In the genomic region with DNA sequence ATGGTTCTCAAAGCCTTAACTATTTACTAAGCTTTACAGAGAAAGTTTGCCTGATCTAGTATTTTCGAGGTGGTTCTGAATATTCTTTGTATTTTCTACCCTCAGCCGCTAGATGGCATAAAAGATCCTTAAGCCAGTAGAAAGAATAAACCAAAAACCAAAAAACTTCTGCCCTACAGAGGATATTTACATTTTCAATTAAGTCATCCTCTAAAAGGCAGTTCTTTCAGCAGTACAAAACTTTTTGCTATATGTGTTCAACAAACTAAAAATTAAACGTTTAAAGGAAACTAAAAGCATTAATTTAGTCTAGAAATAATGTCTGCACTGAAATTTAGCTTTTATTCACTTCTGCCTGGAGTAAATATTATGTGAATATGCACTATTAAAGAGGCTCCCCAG, we compare ENCODE assay signal across 9 cellular contexts.
A peak's percentile ranks its signal among the peaks of the same experiment; 100 is the strongest.
DNase-seq lines count a peak whose midpoint lies in the region; ATAC-seq and TF ChIP-seq lines count a peak whose summit lies in the region.
"Had no signal": no experiment of that assay in that cellular context is flagged by ENCODE, and none has a peak within 500 bp of the region (broad histone marks: within the 10 kb centered on the region; RNA-seq: fewer than 3 reads in every experiment).

No MANE protein-coding gene starts in this region.

- no TSS peak for BruUV-seq in HCT116 (replicated peaks; lab: Mats Ljungman, UMichigan)

- no peaks in the 10 kb centered on the region for H4K20me1 ChIP-seq in HCT116 (ENCODE audit: insufficient read depth)

- no peaks in the 10 kb centered on the region for H3K36me3 ChIP-seq in CD8-positive, alpha-beta T cell (ENCODE audit: insufficient read depth, low read length)
- H3K36me3 ChIP-seq in HCT116 (ENCODE audit: control insufficient read depth in 1 of 2, insufficient read depth in 2 of 2, low read length in 2 of 2), result no peaks in the 10 kb centered on the region

- H2AFZ ChIP-seq in HCT116 (ENCODE audit: low read depth, low read length, poor library complexity, severe bottlenecking), result no peak overlapping the region

- no peaks in the 10 kb centered on the region for H3K9me2 ChIP-seq in HCT116 (ENCODE audit: insufficient read depth)

- POLR2A ChIA-PET in CD8-positive, alpha-beta T cell (lab: Charles Lee), result interaction anchor here (0.7 kb wide), 1 partner anchor 19 kb away, joined by 3 read pairs; no protein-coding TSS in a partner anchor
- POLR2A ChIA-PET in HCT116 (lab: Charles Lee), result no interaction called here

- intact Hi-C loops in CD8-positive, alpha-beta T cell (cut with DNase I, micrococcal nuclease), result loop anchor here in 1 of 2 experiments (5.0 to 10.0 kb wide), 3 partner anchors 700 to 1385 kb away; no protein-coding TSS in a partner anchor
- intact Hi-C loops in HCT116 (cut with micrococcal nuclease), result loop anchor here (1.0 to 5.0 kb wide), 6 partner anchors 50 to 700 kb away; no protein-coding TSS in a partner anchor
- intact Hi-C loops in activated CD4-positive, alpha-beta T cell treated with anti-CD3 and anti-CD28 coated beads, Interleukin-2, amount 10 ng/mL, durations not matched to agents 24 days and 14 days (cut with micrococcal nuclease), result loop anchor here (1.0 to 5.0 kb wide), 3 partner anchors 189 to 700 kb away; no protein-coding TSS in a partner anchor

- no peak overlapping the region for H3K4me2 ChIP-seq in HCT116 (ENCODE audit: low read length)

- no peaks in the 10 kb centered on the region for H3K79me2 ChIP-seq in HCT116 (ENCODE audit: insufficient read depth, low read length)

- H3K36me3 Mint-ChIP-seq in CD8-positive, alpha-beta T cell, result no peaks in the 10 kb centered on the region
- H3K36me3 Mint-ChIP-seq in chondrocyte (ENCODE audit: low read depth), result peaks cover 11% of the 10 kb centered on the region
- no peaks in the 10 kb centered on the region for H3K36me3 Mint-ChIP-seq in stimulated activated naive B cell treated with anti-CD40 and anti-IgM and Interleukin-4, amounts not matched to agents 10 μg/mL and 1 μg/mL and 100 μg/mL, for 72 hours
- no peaks in the 10 kb centered on the region for H3K36me3 Mint-ChIP-seq in activated CD4-positive, alpha-beta T cell treated with anti-CD3 and anti-CD28 coated beads, Interleukin-2, amount 10 ng/mL, durations not matched to agents 24 days and 14 days (ENCODE audit: low read depth)
- H3K36me3 Mint-ChIP-seq: IgD-negative memory B cell had no signal

- no peak for DNase-seq in CD8-positive, alpha-beta T cell
- DNase-seq in HCT116 (ENCODE audit: low read depth, low spot score), result peak; percentile 27
- DNase-seq in NCI-H774 (lab: John Stamatoyannopoulos, UW), result peak; percentile 1
- DNase-seq in chondrocyte (ENCODE audit: low spot score), result no peak
- peak; percentile 82 for DNase-seq in medulla oblongata (ENCODE audit: extremely low spot score)
- DNase-seq in stimulated activated naive CD4-positive, alpha-beta T cell treated with Interleukin-2 at 50 U/mL for 16 hours (lab: John Stamatoyannopoulos, UW), result no peak
- no peak for DNase-seq in stimulated activated naive B cell treated with anti-CD40 and anti-IgM and Interleukin-4, amounts not matched to agents 10 μg/mL and 1 μg/mL and 100 μg/mL, for 72 hours
- no peak for DNase-seq in activated CD4-positive, alpha-beta T cell treated with anti-CD3 and anti-CD28 coated beads, Interleukin-2, amount 10 ng/mL, durations not matched to agents 24 days and 14 days

- no peak overlapping the region for H3K9ac ChIP-seq in HCT116 (ENCODE audit: low read length)

- no peak overlapping the region for H3K27ac Mint-ChIP-seq in CD8-positive, alpha-beta T cell
- H3K27ac Mint-ChIP-seq in chondrocyte (ENCODE audit: unreplicated experiment), result peak overlapping the region; percentile 71
- no peak overlapping the region for H3K27ac Mint-ChIP-seq in stimulated activated naive B cell treated with anti-CD40 and anti-IgM and Interleukin-4, amounts not matched to agents 10 μg/mL and 1 μg/mL and 100 μg/mL, for 72 hours
- H3K27ac Mint-ChIP-seq in activated CD4-positive, alpha-beta T cell treated with anti-CD3 and anti-CD28 coated beads, Interleukin-2, amount 10 ng/mL, durations not matched to agents 24 days and 14 days, result no peak overlapping the region
- H3K27ac Mint-ChIP-seq: IgD-negative memory B cell had no signal

- no peaks in the 10 kb centered on the region for H3K4me1 Mint-ChIP-seq in CD8-positive, alpha-beta T cell (ENCODE audit: low read depth)
- H3K4me1 Mint-ChIP-seq in chondrocyte (ENCODE audit: low read depth), result peaks cover 26% of the 10 kb centered on the region
- H3K4me1 Mint-ChIP-seq in stimulated activated naive B cell treated with anti-CD40 and anti-IgM and Interleukin-4, amounts not matched to agents 10 μg/mL and 1 μg/mL and 100 μg/mL, for 72 hours, result no peaks in the 10 kb centered on the region
- no peaks in the 10 kb centered on the region for H3K4me1 Mint-ChIP-seq in activated CD4-positive, alpha-beta T cell treated with anti-CD3 and anti-CD28 coated beads, Interleukin-2, amount 10 ng/mL, durations not matched to agents 24 days and 14 days
- H3K4me1 Mint-ChIP-seq: IgD-negative memory B cell had no signal

- peak; percentile 63 for TF ChIP-seq RAD21 in HCT116 (IDR thresholded peaks at IDR 0.05; ENCODE audit: low read depth)

- TF ChIP-seq CTCF in CD8-positive, alpha-beta T cell (IDR thresholded peaks at IDR 0.05), result peak; percentile 43
- TF ChIP-seq CTCF in HCT116 (IDR thresholded peaks at IDR 0.05 in 2 of 3, conservative IDR thresholded peaks at IDR 0.05 in 1 of 3; ENCODE audit: borderline replicate concordance in 1 of 3, insufficient read depth in 1 of 3, low read depth in 2 of 3, low read length in 2 of 3), result peak; percentile 46 to 75 (median 51); a peak in 4 of 6 replicates
- TF ChIP-seq CTCF in chondrocyte (IDR thresholded peaks at IDR 0.05), result peak; percentile 96

- H3K4me3 Mint-ChIP-seq in CD8-positive, alpha-beta T cell, result no peak overlapping the region
- no peak overlapping the region for H3K4me3 Mint-ChIP-seq in chondrocyte (ENCODE audit: unreplicated experiment)
- no peak overlapping the region for H3K4me3 Mint-ChIP-seq in stimulated activated naive B cell treated with anti-CD40 and anti-IgM and Interleukin-4, amounts not matched to agents 10 μg/mL and 1 μg/mL and 100 μg/mL, for 72 hours
- H3K4me3 Mint-ChIP-seq in activated CD4-positive, alpha-beta T cell treated with anti-CD3 and anti-CD28 coated beads, Interleukin-2, amount 10 ng/mL, durations not matched to agents 24 days and 14 days, result no peak overlapping the region
- H3K4me3 Mint-ChIP-seq: IgD-negative memory B cell had no signal

- ATAC-seq in CD8-positive, alpha-beta T cell, result no peak
- ATAC-seq in HCT116, result no peak
- ATAC-seq in stimulated activated naive B cell treated with anti-CD40 and anti-IgM and Interleukin-4, amounts not matched to agents 10 μg/mL and 1 μg/mL and 100 μg/mL, for 72 hours (replicated peaks), result no peak

- H3K4me3 ChIP-seq in CD8-positive, alpha-beta T cell (ENCODE audit: low read depth, low read length), result no peak overlapping the region
- no peak overlapping the region for H3K4me3 ChIP-seq in HCT116 (replicated peaks in 1 of 2; ENCODE audit: low read depth in 1 of 2, low read length in 2 of 2)

- no peak for TF ChIP-seq POLR2A in HCT116 (IDR thresholded peaks at IDR 0.05; ENCODE audit: borderline replicate concordance, extremely low read depth, insufficient read depth, insufficient read length)

- CTCF ChIA-PET in CD8-positive, alpha-beta T cell (lab: Charles Lee), result interaction anchor here (0.6 to 2.1 kb wide), 8 partner anchors 8 to 1267 kb away, joined by 3 to 6 read pairs (median 4); no protein-coding TSS in a partner anchor
- CTCF ChIA-PET in HCT116 (lab: Charles Lee), result interaction anchor here (0.7 to 2.6 kb wide), 20 partner anchors 8 to 702 kb away, joined by 3 to 42 read pairs (median 5); partner anchors contain the start of gene NAPG

- no peaks in the 10 kb centered on the region for H3K27me3 ChIP-seq in CD8-positive, alpha-beta T cell (ENCODE audit: insufficient read depth, low read length)
- peaks cover 25% of the 10 kb centered on the region for H3K27me3 ChIP-seq in HCT116 (ENCODE audit: insufficient read depth, low read length)

- H3K9me3 ChIP-seq in CD8-positive, alpha-beta T cell (ENCODE audit: low read length), result no peaks in the 10 kb centered on the region
- H3K9me3 ChIP-seq in HCT116 (ENCODE audit: control insufficient read depth in 1 of 2, insufficient read depth in 1 of 2, low read depth in 1 of 2, low read length in 2 of 2), result no peaks in the 10 kb centered on the region

- no peak overlapping the region for H3K27ac ChIP-seq in CD8-positive, alpha-beta T cell (ENCODE audit: low read depth, low read length)
- no peak overlapping the region for H3K27ac ChIP-seq in HCT116 (ENCODE audit: low read depth, low read length)

- peaks cover 5% of the 10 kb centered on the region for H3K27me3 Mint-ChIP-seq in CD8-positive, alpha-beta T cell (ENCODE audit: low read depth)
- no peaks in the 10 kb centered on the region for H3K27me3 Mint-ChIP-seq in chondrocyte (ENCODE audit: low read depth)
- H3K27me3 Mint-ChIP-seq in stimulated activated naive B cell treated with anti-CD40 and anti-IgM and Interleukin-4, amounts not matched to agents 10 μg/mL and 1 μg/mL and 100 μg/mL, for 72 hours, result peaks cover 15 to 26% of the 10 kb centered on the region in 2 donors
- H3K27me3 Mint-ChIP-seq in activated CD4-positive, alpha-beta T cell treated with anti-CD3 and anti-CD28 coated beads, Interleukin-2, amount 10 ng/mL, durations not matched to agents 24 days and 14 days, result peaks cover 4% of the 10 kb centered on the region

- no peaks in the 10 kb centered on the region for H3K9me3 Mint-ChIP-seq in CD8-positive, alpha-beta T cell
- H3K9me3 Mint-ChIP-seq in chondrocyte (ENCODE audit: low read depth), result no peaks in the 10 kb centered on the region
- no peaks in the 10 kb centered on the region for H3K9me3 Mint-ChIP-seq in stimulated activated naive B cell treated with anti-CD40 and anti-IgM and Interleukin-4, amounts not matched to agents 10 μg/mL and 1 μg/mL and 100 μg/mL, for 72 hours
- no peaks in the 10 kb centered on the region for H3K9me3 Mint-ChIP-seq in activated CD4-positive, alpha-beta T cell treated with anti-CD3 and anti-CD28 coated beads, Interleukin-2, amount 10 ng/mL, durations not matched to agents 24 days and 14 days
- H3K9me3 Mint-ChIP-seq: IgD-negative memory B cell had no signal

- RAD21 ChIA-PET in HCT116 (lab: Charles Lee; ENCODE audit: low non-redundant PET in 1 of 2, low total read pairs in 2 of 2, uncharacterized antibody in 2 of 2, unreplicated experiment in 2 of 2), result no interaction called here

- no peaks in the 10 kb centered on the region for H3K4me1 ChIP-seq in CD8-positive, alpha-beta T cell (ENCODE audit: insufficient read depth, low read length)
- no peaks in the 10 kb centered on the region for H3K4me1 ChIP-seq in HCT116 (ENCODE audit: control insufficient read depth in 1 of 2, insufficient read depth in 2 of 2, low read length in 2 of 2)

TF ChIP-seq in HCT116, 20 proteins besides CTCF, POLR2A, EP300 and RAD21 (continues in another document):
- TF ChIP-seq TCF7L2 (IDR thresholded peaks at IDR 0.05; ENCODE audit: borderline replicate concordance, extremely low read depth, insufficient read depth, insufficient read length) (no peak), YY1 (IDR thresholded peaks at IDR 0.05; ENCODE audit: extremely low read depth, insufficient replicate concordance, low read depth, low read length) (no peak), CEBPB (IDR thresholded peaks at IDR 0.05; ENCODE audit: low read depth) (no peak), POLR2AphosphoS5 (IDR thresholded peaks at IDR 0.05; ENCODE audit: low read depth, low read length) (no peak), ZFX (IDR thresholded peaks at IDR 0.05) (no peak)

Comparison
In these comparisons a context has a peak if more than half of its experiments do, and no peak if none do; other contexts are left out.
1. DNase-seq: peak in HCT116 (single experiment), NCI-H774 (single experiment) and medulla oblongata (single experiment); none in CD8-positive, alpha-beta T cell (0 of 7), chondrocyte (single experiment), stimulated activated naive CD4-positive, alpha-beta T cell treated with Interleukin-2 at 50 U/mL for 16 hours (single experiment), stimulated activated naive B cell treated with anti-CD40 and anti-IgM and Interleukin-4, amounts not matched to agents 10 μg/mL and 1 μg/mL and 100 μg/mL, for 72 hours (single experiment) and activated CD4-positive, alpha-beta T cell treated with anti-CD3 and anti-CD28 coated beads, Interleukin-2, amount 10 ng/mL, durations not matched to agents 24 days and 14 days (single experiment).
2. CTCF ChIP-seq: peak in every context shown above with its lines; median percentile 96 in chondrocyte; 51 in HCT116; 43 in CD8-positive, alpha-beta T cell.